Comparison of ENCODE assay signal across 23 cellular contexts in the genomic region with DNA sequence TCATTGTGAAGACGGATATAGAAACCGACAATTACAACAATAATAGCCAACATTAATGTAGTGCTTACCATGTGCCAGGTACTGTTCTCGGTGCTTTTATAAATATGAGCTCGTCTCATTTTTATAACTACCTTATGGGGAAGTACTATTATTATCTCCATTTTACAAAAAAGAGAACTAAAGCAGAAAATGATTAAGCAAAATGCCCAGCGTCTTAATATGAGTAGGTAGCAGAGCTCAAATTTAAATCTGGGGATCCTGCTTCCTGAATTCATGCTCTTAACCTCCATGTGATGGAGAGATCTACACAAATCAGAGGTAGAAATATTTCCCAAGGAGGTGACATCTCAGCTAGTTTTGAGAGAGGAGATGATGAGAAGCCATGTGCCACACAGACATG.
"Had no signal": no experiment of that assay in that cellular context is flagged by ENCODE, and none has a peak within 500 bp of the region (broad histone marks: within the 10 kb centered on the region; RNA-seq: fewer than 3 reads in every experiment).

No MANE protein-coding gene starts in this region.

- H3K36me3 Mint-ChIP-seq: memory B cell, natural killer cell had no signal

- H3K27ac Mint-ChIP-seq: memory B cell, natural killer cell had no signal

- H3K4me1 Mint-ChIP-seq: memory B cell; natural killer cell; stimulated activated naive CD8-positive, alpha-beta T cell treated with anti-CD3 and anti-CD28 coated beads, Interleukin-15, amount 100 ng/mL, for 72 hours had no signal

- H3K36me3 ChIP-seq: prostate gland, right atrium auricular region, suprapubic skin, transverse colon, upper lobe of right lung, uterus had no signal

- ATAC-seq: left lobe of liver; natural killer cell; sciatic nerve; stimulated activated naive CD8-positive, alpha-beta T cell treated with anti-CD3 and anti-CD28 coated beads, Interleukin-15, amount 100 ng/mL, for 72 hours; upper lobe of right lung had no signal

- H3K27me3 ChIP-seq: dorsolateral prefrontal cortex, right atrium auricular region, suprapubic skin, transverse colon, upper lobe of right lung, uterus had no signal

- DNase-seq: cortex of kidney; dorsolateral prefrontal cortex; effector CD4-positive, alpha-beta T cell; head of caudate nucleus; kidney; natural killer cell; stimulated activated CD4-positive, alpha-beta T cell treated with anti-CD3 and anti-CD28 coated beads, Interleukin-12 subunit alpha, Interleukin-12 subunit beta, amount 100 ng/mL, for 4 hours; stimulated activated CD4-positive, alpha-beta T cell treated with anti-CD3 and anti-CD28 coated beads, Interleukin-1b, Interleukin-23, amount 100 ng/mL, for 48 hours; stimulated activated CD4-positive, alpha-beta T cell treated with anti-CD3 and anti-CD28 coated beads, Interleukin-4, amount 100 ng/mL, for 1 hour; stimulated activated CD8-positive, alpha-beta memory T cell treated with anti-CD3 and anti-CD28 coated beads, Interleukin-4, amount 100 ng/mL, for 48 hours; stimulated activated naive CD4-positive, alpha-beta T cell; stimulated activated naive CD8-positive, alpha-beta T cell treated with anti-CD3 and anti-CD28 coated beads, Interleukin-15, amount 100 ng/mL, for 72 hours; transverse colon; upper lobe of right lung; uterus had no signal

- H3K4me3 Mint-ChIP-seq: memory B cell; natural killer cell; stimulated activated naive CD8-positive, alpha-beta T cell treated with anti-CD3 and anti-CD28 coated beads, Interleukin-15, amount 100 ng/mL, for 72 hours had no signal

- H3K4me3 ChIP-seq: dorsolateral prefrontal cortex, lung, prostate gland, right atrium auricular region, smooth muscle cell, suprapubic skin, transverse colon, upper lobe of right lung, uterus had no signal

- H3K27me3 Mint-ChIP-seq: stimulated activated naive CD8-positive, alpha-beta T cell treated with anti-CD3 and anti-CD28 coated beads, Interleukin-15, amount 100 ng/mL, for 72 hours had no signal

- H3K9me3 Mint-ChIP-seq: stimulated activated naive CD8-positive, alpha-beta T cell treated with anti-CD3 and anti-CD28 coated beads, Interleukin-15, amount 100 ng/mL, for 72 hours had no signal
